8 cellular contexts compared by ENCODE assay signal in the genomic region with DNA sequence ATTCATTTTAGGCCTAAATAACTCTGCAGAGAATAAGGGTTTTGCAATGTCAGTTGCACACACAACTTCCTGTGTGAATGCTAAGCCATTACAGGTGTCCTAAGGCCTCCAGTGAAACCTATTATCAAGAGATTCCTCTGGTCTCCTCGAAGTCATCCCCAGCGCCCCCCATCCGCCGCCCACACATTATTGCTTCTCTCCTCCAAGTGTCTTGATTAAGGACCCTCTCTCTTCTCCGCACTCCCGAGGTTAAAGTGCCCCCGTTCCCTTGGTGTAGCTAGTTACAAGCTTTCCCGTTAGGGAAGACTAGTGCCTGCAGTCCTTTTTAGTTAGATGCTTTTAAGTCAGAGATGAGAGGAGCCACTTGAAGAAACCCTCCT. TPM values are rescaled to one million over a fixed set of nuclear protein-coding genes. Genes with fewer than 3 reads are reported as not detected.
DNase-seq lines count a peak whose midpoint lies in the region; ATAC-seq and TF ChIP-seq lines count a peak whose summit lies in the region.

No MANE protein-coding gene starts in this region.

- peak overlapping the region; percentile 74 for H3K4me3 ChIP-seq in colonic mucosa
- no peak overlapping the region for H3K4me3 ChIP-seq in mucosa of descending colon

- TF ChIP-seq CTCF in colonic mucosa (IDR thresholded peaks at IDR 0.05) = no peak
- TF ChIP-seq CTCF in mucosa of descending colon (IDR thresholded peaks at IDR 0.05) = no peak

- DNase-seq in DMS53 (lab: John Stamatoyannopoulos, UW) = peak; percentile 56
- DNase-seq in DMS53 treated with DMSO at 0.1 percent for 48 hours (lab: John Stamatoyannopoulos, UW; ENCODE audit: unreplicated experiment) = no peak
- DNase-seq in activated CD4-positive, alpha-beta T cell treated with anti-CD3 and anti-CD28 coated beads for 1 hour = peak; percentile 40
- DNase-seq in colonic mucosa = peak; percentile 29
- DNase-seq in mucosa of descending colon = peak; percentile 35 to 64 (median 40)
- DNase-seq in superior temporal gyrus (ENCODE audit: extremely low spot score) = peak; percentile 76

- H3K9me3 ChIP-seq in colonic mucosa = no peaks in the 10 kb centered on the region
- no peaks in the 10 kb centered on the region for H3K9me3 ChIP-seq in mucosa of descending colon

- H3K36me3 ChIP-seq in colonic mucosa = no peaks in the 10 kb centered on the region
- no peaks in the 10 kb centered on the region for H3K36me3 ChIP-seq in mucosa of descending colon (ENCODE audit: low read depth)

- H3K4me1 ChIP-seq in colonic mucosa (no peaks in the 10 kb centered on the region), mucosa of descending colon (ENCODE audit: low read depth) (peaks cover 6% of the 10 kb centered on the region)

- H3K27ac ChIP-seq in colonic mucosa = peak overlapping the region; percentile 97

- ATAC-seq in mucosa of descending colon (no peak), HG02981 (IDR thresholded peaks at IDR 0.05; ENCODE audit: unreplicated experiment) (no peak), GM21390 (IDR thresholded peaks at IDR 0.05; ENCODE audit: unreplicated experiment) (no peak)

- no peaks in the 10 kb centered on the region for H3K27me3 ChIP-seq in colonic mucosa

- peak overlapping the region; percentile 96 to 98 for H3K9ac ChIP-seq in colonic mucosa (ENCODE audit: low read depth in 2 of 2, low read length in 2 of 2)

- intact Hi-C loops in colonic mucosa (cut with DNase I) (loop anchor here (5.0 to 10.0 kb wide), 2 partner anchors 119 to 251 kb away; no protein-coding TSS in a partner anchor), mucosa of descending colon (cut with DNase I, micrococcal nuclease) (no loop called here)

RNA-seq across cellular contexts. Expression of gene HIVEP2, which starts 1.2 kb away (rescaled TPM):
- 10 to 100 TPM in 1 of 2 donors, 1 to 10 TPM in 1; 5.3 to 15.2 TPM for total RNA-seq in colonic mucosa
- total RNA-seq in mucosa of descending colon = 10 to 100 TPM in 2 of 3 donors, 1 to 10 TPM in 1; 7.8 to 17.7 (median 11.3) TPM
